ENCODE assay signal across 8 cellular contexts in genomic region chr7:73683056-73683915, GRCh38. TPM values are rescaled to one million over a fixed set of nuclear protein-coding genes. Genes with fewer than 3 reads are reported as not detected.
DNase-seq lines count a peak whose midpoint lies in the region; ATAC-seq lines count a peak whose summit lies in the region.

BUD23 (plus strand) TSS chr7:73683597; CDS start chr7:73683626, 29 bp downstream.
DNAJC30 (minus strand) TSS chr7:73683453; CDS start chr7:73683423, 30 bp downstream.

- H3K4me3 Mint-ChIP-seq in activated T-helper 17 cell treated with anti-CD3 and anti-CD28 coated beads, Interleukin-2, amount 50 U/mL, for 72 hours = peak within 1 kb of the TSS; percentile 97
- H3K4me3 Mint-ChIP-seq in natural killer cell treated with Interleukin-12 subunit alpha and Interleukin-12 subunit beta and Interleukin-15 and Interleukin-18, amount 100 ng/mL, for 72 hours = peak within 1 kb of the TSS; percentile 94

- ATAC-seq in activated T-helper 17 cell treated with anti-CD3 and anti-CD28 coated beads, Interleukin-2, amount 50 U/mL, for 72 hours (replicated peaks) = peak; percentile 98
- peak; percentile 97 to 99 for ATAC-seq in natural killer cell treated with Interleukin-12 subunit alpha and Interleukin-12 subunit beta and Interleukin-15 and Interleukin-18, amount 100 ng/mL, for 72 hours

- H3K36me3 Mint-ChIP-seq in activated T-helper 17 cell treated with anti-CD3 and anti-CD28 coated beads, Interleukin-2, amount 50 U/mL, for 72 hours (ENCODE audit: low read depth) = peaks cover 55% of the 10 kb centered on the region
- H3K36me3 Mint-ChIP-seq in natural killer cell treated with Interleukin-12 subunit alpha and Interleukin-12 subunit beta and Interleukin-15 and Interleukin-18, amount 100 ng/mL, for 72 hours = peaks cover 8% of the 10 kb centered on the region

- H3K4me1 Mint-ChIP-seq in activated T-helper 17 cell treated with anti-CD3 and anti-CD28 coated beads, Interleukin-2, amount 50 U/mL, for 72 hours = peaks cover 8% of the 10 kb centered on the region
- peaks cover 25 to 34% of the 10 kb centered on the region in 2 donors for H3K4me1 Mint-ChIP-seq in natural killer cell treated with Interleukin-12 subunit alpha and Interleukin-12 subunit beta and Interleukin-15 and Interleukin-18, amount 100 ng/mL, for 72 hours (ENCODE audit: low read depth in 2 of 2)

- DNase-seq in EH (ENCODE audit: low read depth) (peak; percentile 97), GOT3 (lab: John Stamatoyannopoulos, UW) (peak; percentile 78), LHCN-M2 (ENCODE audit: low read depth) (peak; percentile 95), RPMI7951 (ENCODE audit: low read depth) (peak; percentile 93), fibroblast of peridontal ligament (ENCODE audit: extremely low read depth) (peak; percentile 91)
- DNase-seq in natural killer cell treated with Interleukin-12 subunit alpha and Interleukin-12 subunit beta and Interleukin-15 and Interleukin-18, amount 100 ng/mL, for 72 hours (ENCODE audit: low spot score) = peak; percentile 93
- peak; percentile 97 for DNase-seq in stimulated activated naive CD4-positive, alpha-beta T cell treated with Interleukin-2 at 50 U/mL for 16 hours (lab: John Stamatoyannopoulos, UW)

- no peaks in the 10 kb centered on the region for H3K27me3 Mint-ChIP-seq in activated T-helper 17 cell treated with anti-CD3 and anti-CD28 coated beads, Interleukin-2, amount 50 U/mL, for 72 hours
- H3K27me3 Mint-ChIP-seq in natural killer cell treated with Interleukin-12 subunit alpha and Interleukin-12 subunit beta and Interleukin-15 and Interleukin-18, amount 100 ng/mL, for 72 hours = no peaks in the 10 kb centered on the region

- no peaks in the 10 kb centered on the region for H3K9me3 Mint-ChIP-seq in activated T-helper 17 cell treated with anti-CD3 and anti-CD28 coated beads, Interleukin-2, amount 50 U/mL, for 72 hours
- H3K9me3 Mint-ChIP-seq in natural killer cell treated with Interleukin-12 subunit alpha and Interleukin-12 subunit beta and Interleukin-15 and Interleukin-18, amount 100 ng/mL, for 72 hours = no peaks in the 10 kb centered on the region

- H3K27ac Mint-ChIP-seq in activated T-helper 17 cell treated with anti-CD3 and anti-CD28 coated beads, Interleukin-2, amount 50 U/mL, for 72 hours = peak within 1 kb of the TSS; percentile 96
- H3K27ac Mint-ChIP-seq in natural killer cell treated with Interleukin-12 subunit alpha and Interleukin-12 subunit beta and Interleukin-15 and Interleukin-18, amount 100 ng/mL, for 72 hours = peak within 1 kb of the TSS; percentile 87 to 94

RNA-seq across cellular contexts. Expression of gene BUD23, which starts in this region (rescaled TPM):
- 69.3 and 82.6 TPM in 2 replicates for total RNA-seq in LHCN-M2 (2014; rRNA removed)
- 91.3 TPM for polyA plus RNA-seq in LHCN-M2 (2012)
- 54.5 and 55.3 TPM in 2 replicates for total RNA-seq in RPMI7951 (2014; rRNA removed; shearing (Covaris generic))
- total RNA-seq in activated T-helper 17 cell treated with anti-CD3 and anti-CD28 coated beads, Interleukin-2, amount 50 U/mL, for 72 hours = 10 to 100 TPM; 54.6 to 82.3 TPM
- total RNA-seq in natural killer cell treated with Interleukin-12 subunit alpha and Interleukin-12 subunit beta and Interleukin-15 and Interleukin-18, amount 100 ng/mL, for 72 hours = 10 to 100 TPM; 76.4 to 99.9 TPM

RNA-seq across cellular contexts. Expression of gene DNAJC30, which starts in this region (rescaled TPM):
- 3.9 and 5.5 TPM in 2 replicates for total RNA-seq in LHCN-M2 (2014; rRNA removed)
- polyA plus RNA-seq in LHCN-M2 (2012) = 17.3 TPM
- 2.3 and 2.5 TPM in 2 replicates for total RNA-seq in RPMI7951 (2014; rRNA removed; shearing (Covaris generic))
- 1 to 10 TPM; 5.3 to 7.6 TPM for total RNA-seq in activated T-helper 17 cell treated with anti-CD3 and anti-CD28 coated beads, Interleukin-2, amount 50 U/mL, for 72 hours
- 1 to 10 TPM; 8.0 to 9.2 TPM for total RNA-seq in natural killer cell treated with Interleukin-12 subunit alpha and Interleukin-12 subunit beta and Interleukin-15 and Interleukin-18, amount 100 ng/mL, for 72 hours

Comparison
In these comparisons a context has a peak if more than half of its experiments do, and no peak if none do; other contexts are left out.
1. Peak in every context shown above with its lines: DNase-seq and ATAC-seq.